8 cellular contexts compared by ENCODE assay signal in the genomic region with DNA sequence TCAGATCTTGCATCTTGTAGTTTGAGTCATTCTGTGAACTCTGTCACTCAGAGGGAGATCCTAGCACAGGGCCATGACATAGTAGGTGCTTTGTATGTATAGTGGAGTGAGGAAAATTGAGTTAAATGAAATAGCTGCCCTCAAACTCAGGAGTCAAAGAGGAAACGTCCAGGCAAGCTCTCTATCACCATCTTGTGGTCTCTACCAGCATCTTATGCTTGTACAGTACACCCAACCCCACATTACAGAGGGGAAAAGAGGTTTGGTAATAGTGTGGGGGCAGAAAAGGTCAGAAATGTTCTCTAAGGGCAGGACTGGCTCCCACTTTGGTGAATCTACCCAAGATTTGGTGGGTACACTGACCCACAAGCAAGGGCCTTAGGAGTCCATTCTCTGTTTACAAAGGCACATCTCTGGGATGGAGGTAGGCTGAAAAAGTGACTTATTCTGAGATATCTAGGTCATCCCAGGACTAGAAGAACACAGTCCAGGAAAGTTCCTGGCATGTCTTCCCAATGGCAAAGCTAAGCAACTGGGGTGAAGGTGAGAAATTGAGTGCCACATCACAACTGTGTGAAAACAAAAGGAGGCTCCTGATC.
DNase-seq lines count a peak whose midpoint lies in the region; ATAC-seq and TF ChIP-seq lines count a peak whose summit lies in the region.

No MANE protein-coding gene starts in this region.

- H3K4me3 ChIP-seq in adipocyte (ENCODE audit: low read length), result no peak overlapping the region
- no peak overlapping the region for H3K4me3 ChIP-seq in neural progenitor cell
- H3K4me3 ChIP-seq in mucosa of descending colon, result no peak overlapping the region

- H3K4me2 ChIP-seq in neural progenitor cell, result no peak overlapping the region

- H3K27ac ChIP-seq in neural progenitor cell, result no peak overlapping the region

- peak; percentile 39 for ATAC-seq in activated CD4-positive, alpha-beta T cell treated with anti-CD3 and anti-CD28 coated beads for 36 hours
- ATAC-seq in GM19324 (IDR thresholded peaks at IDR 0.05; ENCODE audit: low FRiP score, unreplicated experiment) (no peak), mucosa of descending colon (no peak)

- no peaks in the 10 kb centered on the region for H3K27me3 Mint-ChIP-seq in activated CD4-positive, alpha-beta T cell treated with anti-CD3 and anti-CD28 coated beads for 36 hours
- H3K27me3 Mint-ChIP-seq in neural progenitor cell (ENCODE audit: insufficient read depth, low read depth), result peaks cover 5% of the 10 kb centered on the region

- no peaks in the 10 kb centered on the region for H3K79me2 ChIP-seq in neural progenitor cell (ENCODE audit: low read depth)

- no peaks in the 10 kb centered on the region for H3F3A ChIP-seq in neural progenitor cell (ENCODE audit: low read depth)

- no peak overlapping the region for H3K9ac ChIP-seq in adipocyte (ENCODE audit: low read length)
- H3K9ac ChIP-seq in neural progenitor cell, result no peak overlapping the region

- H3K36me3 ChIP-seq in adipocyte (ENCODE audit: control insufficient read depth, insufficient read depth, low read length, severe bottlenecking), result no peaks in the 10 kb centered on the region
- no peaks in the 10 kb centered on the region for H3K36me3 ChIP-seq in neural progenitor cell
- no peaks in the 10 kb centered on the region for H3K36me3 ChIP-seq in mucosa of descending colon (ENCODE audit: low read depth)

- POLR2A ChIA-PET in activated CD4-positive, alpha-beta T cell treated with anti-CD3 and anti-CD28 coated beads for 36 hours (lab: Charles Lee), result no interaction called here

- no peaks in the 10 kb centered on the region for H3K4me1 ChIP-seq in adipocyte (ENCODE audit: control insufficient read depth, insufficient read depth, low read length)
- H3K4me1 ChIP-seq in neural progenitor cell, result no peaks in the 10 kb centered on the region
- H3K4me1 ChIP-seq in mucosa of descending colon (ENCODE audit: low read depth), result no peaks in the 10 kb centered on the region

- DNase-seq in activated CD4-positive, alpha-beta T cell treated with anti-CD3 and anti-CD28 coated beads for 36 hours, result no peak
- DNase-seq in activated CD4-positive, alpha-beta T cell treated with anti-CD3 and anti-CD28 coated beads, Interleukin-2, amount 50 U/mL, for 1 hour, result no peak
- DNase-seq in HT-29 (ENCODE audit: low spot score), result peak; percentile 48
- peak; percentile 4 for DNase-seq in adipocyte (ENCODE audit: low read depth)
- DNase-seq in neural progenitor cell (ENCODE audit: low spot score), result peak; percentile 39
- DNase-seq in mucosa of descending colon, result no peak
- DNase-seq in activated CD4-positive, alpha-beta T cell treated with anti-CD3 and anti-CD28 coated beads for 1 hour, result no peak

- H3K4me1 Mint-ChIP-seq in activated CD4-positive, alpha-beta T cell treated with anti-CD3 and anti-CD28 coated beads for 36 hours, result no peaks in the 10 kb centered on the region
- H3K4me1 Mint-ChIP-seq in neural progenitor cell, result no peaks in the 10 kb centered on the region

- no peaks in the 10 kb centered on the region for H3K9me3 Mint-ChIP-seq in activated CD4-positive, alpha-beta T cell treated with anti-CD3 and anti-CD28 coated beads for 36 hours (ENCODE audit: low read depth)
- H3K9me3 Mint-ChIP-seq in neural progenitor cell, result no peaks in the 10 kb centered on the region

- no peaks in the 10 kb centered on the region for H4K20me1 ChIP-seq in neural progenitor cell (ENCODE audit: low read depth)

- no peak overlapping the region for H3K4me3 Mint-ChIP-seq in activated CD4-positive, alpha-beta T cell treated with anti-CD3 and anti-CD28 coated beads for 36 hours
- H3K4me3 Mint-ChIP-seq in neural progenitor cell, result no peak overlapping the region

- H3K9me3 ChIP-seq in adipocyte (ENCODE audit: control insufficient read depth, low read length) (no peaks in the 10 kb centered on the region), neural progenitor cell (ENCODE audit: low read depth) (no peaks in the 10 kb centered on the region), mucosa of descending colon (no peaks in the 10 kb centered on the region)

- H3K36me3 Mint-ChIP-seq in activated CD4-positive, alpha-beta T cell treated with anti-CD3 and anti-CD28 coated beads for 36 hours (ENCODE audit: low read depth), result no peaks in the 10 kb centered on the region
- H3K36me3 Mint-ChIP-seq in neural progenitor cell, result no peaks in the 10 kb centered on the region

- H3K27me3 ChIP-seq in adipocyte (replicated peaks; ENCODE audit: control insufficient read depth, insufficient read depth, low read length) (peaks cover 17% of the 10 kb centered on the region), neural progenitor cell (no peaks in the 10 kb centered on the region)

- CTCF ChIA-PET in activated CD4-positive, alpha-beta T cell treated with anti-CD3 and anti-CD28 coated beads for 36 hours (lab: Charles Lee), result interaction anchor here (0.5 to 1.2 kb wide), 5 partner anchors 11 to 702 kb away, joined by 3 to 5 read pairs (median 3); no protein-coding TSS in a partner anchor

- peak; percentile 63 for TF ChIP-seq CTCF in neural progenitor cell (IDR thresholded peaks at IDR 0.05)
- TF ChIP-seq CTCF in mucosa of descending colon (IDR thresholded peaks at IDR 0.05), result no peak

- intact Hi-C loops in activated CD4-positive, alpha-beta T cell treated with anti-CD3 and anti-CD28 coated beads for 36 hours (cut with DNase I, micrococcal nuclease), result loop anchor here in 1 of 2 experiments (5.0 kb wide), 1 partner anchor 683 kb away; no protein-coding TSS in a partner anchor
- intact Hi-C loops in mucosa of descending colon (cut with DNase I, micrococcal nuclease), result no loop called here

- H2AFZ ChIP-seq in neural progenitor cell (replicated peaks), result no peak overlapping the region

- no peak overlapping the region for H3K27ac Mint-ChIP-seq in activated CD4-positive, alpha-beta T cell treated with anti-CD3 and anti-CD28 coated beads for 36 hours
- H3K27ac Mint-ChIP-seq in neural progenitor cell, result no peak overlapping the region

Comparison
In these comparisons a context has a peak if more than half of its experiments do, and no peak if none do; other contexts are left out.
1. DNase-seq: peak in HT-29 (single experiment), adipocyte (single experiment) and neural progenitor cell (single experiment); none in activated CD4-positive, alpha-beta T cell treated with anti-CD3 and anti-CD28 coated beads for 36 hours (single experiment), activated CD4-positive, alpha-beta T cell treated with anti-CD3 and anti-CD28 coated beads, Interleukin-2, amount 50 U/mL, for 1 hour (single experiment), mucosa of descending colon (0 of 3) and activated CD4-positive, alpha-beta T cell treated with anti-CD3 and anti-CD28 coated beads for 1 hour (single experiment).